In the genomic region with DNA sequence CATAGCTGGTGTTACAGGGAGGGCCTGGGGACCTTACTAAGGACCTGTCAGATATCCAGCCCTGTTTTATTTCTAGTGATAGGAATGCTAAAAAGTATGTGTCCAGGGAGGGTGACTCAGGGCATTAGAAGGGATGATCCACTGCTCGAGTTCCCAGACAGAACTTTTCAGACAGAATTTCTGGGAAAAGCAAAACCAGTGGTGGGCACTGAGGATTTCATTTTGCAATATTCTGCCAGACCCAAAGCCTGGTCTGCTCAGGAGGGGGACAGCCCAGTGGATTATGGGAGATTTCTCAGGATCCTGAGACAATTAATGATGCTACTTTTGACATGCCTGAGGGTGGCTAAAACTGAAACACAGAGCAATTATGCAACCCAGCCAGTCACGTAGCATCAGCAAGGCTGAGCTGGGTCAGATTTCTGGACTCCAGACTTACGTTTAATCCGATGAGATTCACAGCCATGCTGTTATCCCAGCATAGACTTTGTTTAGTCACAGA, we compare ENCODE assay signal across 11 cellular contexts. TPM values are rescaled to one million over a fixed set of nuclear protein-coding genes. Genes with fewer than 3 reads are reported as not detected.
A peak's percentile ranks its signal among the peaks of the same experiment; 100 is the strongest.
DNase-seq lines count a peak whose midpoint lies in the region; ATAC-seq and TF ChIP-seq lines count a peak whose summit lies in the region.
"Had no signal": no experiment of that assay in that cellular context is flagged by ENCODE, and none has a peak within 500 bp of the region (broad histone marks: within the 10 kb centered on the region; RNA-seq: fewer than 3 reads in every experiment).

No MANE protein-coding gene starts in this region.

- peak; percentile 83 for DNase-seq in HCEC 1CT
- no peak for DNase-seq in ascending aorta (ENCODE audit: low spot score in 2 of 2)
- no peak for DNase-seq in left ventricle myocardium inferior
- DNase-seq in DMS53 (lab: John Stamatoyannopoulos, UW), result no peak
- no peak for DNase-seq in glutamatergic neuron
- no peak for DNase-seq in NCI-H510A (lab: John Stamatoyannopoulos, UW)
- DNase-seq: central memory CD4-positive, alpha-beta T cell; H7 had no signal

- no peaks in the 10 kb centered on the region for H3K36me3 Mint-ChIP-seq in glutamatergic neuron (ENCODE audit: unreplicated experiment)

- no peak overlapping the region for H3K27ac Mint-ChIP-seq in glutamatergic neuron (ENCODE audit: unreplicated experiment)

- peaks cover 2% of the 10 kb centered on the region for H3K9me3 Mint-ChIP-seq in glutamatergic neuron (ENCODE audit: unreplicated experiment)

- H3K4me1 Mint-ChIP-seq in glutamatergic neuron (ENCODE audit: low read depth, unreplicated experiment), result peaks cover 4% of the 10 kb centered on the region

- no peak for ATAC-seq in HG02798 (IDR thresholded peaks at IDR 0.05; ENCODE audit: poor library complexity, unreplicated experiment)

- intact Hi-C loops in ascending aorta (cut with DNase I) (no loop called here), left ventricle myocardium inferior (cut with micrococcal nuclease) (no loop called here)

- H3K9me3 ChIP-seq in ascending aorta (no peaks in the 10 kb centered on the region), left ventricle myocardium inferior (replicated peaks) (no peaks in the 10 kb centered on the region), skeletal muscle tissue (ENCODE audit: control insufficient read depth in 3 of 3, low read length in 3 of 3) (no peaks in the 10 kb centered on the region)
- H3K9me3 ChIP-seq: ovary had no signal

- H3K27ac ChIP-seq in ascending aorta, result peak overlapping the region; percentile 68 to 79
- H3K27ac ChIP-seq in left ventricle myocardium inferior (replicated peaks), result peak overlapping the region; percentile 47
- H3K27ac ChIP-seq in skeletal muscle tissue (ENCODE audit: low read depth, low read length), result peak overlapping the region; percentile 79
- H3K27ac ChIP-seq: ovary had no signal

- TF ChIP-seq CTCF in ascending aorta (IDR thresholded peaks at IDR 0.05) (no peak), left ventricle myocardium inferior (IDR thresholded peaks at IDR 0.05; ENCODE audit: borderline replicate concordance) (no peak), glutamatergic neuron (IDR thresholded peaks at IDR 0.05; ENCODE audit: partially characterized antibody, unreplicated experiment) (no peak)

- H3K4me1 ChIP-seq in ascending aorta (peaks cover 7 to 28% of the 10 kb centered on the region in 2 donors), left ventricle myocardium inferior (peaks cover 12% of the 10 kb centered on the region), skeletal muscle tissue (ENCODE audit: control insufficient read depth in 3 of 3, insufficient read depth in 3 of 3, low read length in 3 of 3) (peaks cover 10 to 13% (median 11%) of the 10 kb centered on the region in 3 donors)

- H3K4me3 ChIP-seq in ascending aorta (peak overlapping the region in 1 of 2 donors; percentile 30), left ventricle myocardium inferior (no peak overlapping the region), skeletal muscle tissue (ENCODE audit: low read length in 3 of 3) (no peak overlapping the region)
- H3K4me3 ChIP-seq: ovary had no signal

- no peaks in the 10 kb centered on the region for H3K27me3 ChIP-seq in ascending aorta
- no peaks in the 10 kb centered on the region for H3K27me3 ChIP-seq in left ventricle myocardium inferior (ENCODE audit: low read depth)
- no peaks in the 10 kb centered on the region for H3K27me3 ChIP-seq in skeletal muscle tissue (ENCODE audit: control insufficient read depth in 3 of 3, insufficient read depth in 3 of 3, low read length in 3 of 3)
- H3K27me3 ChIP-seq: ovary had no signal

- H3K36me3 ChIP-seq in ascending aorta (no peaks in the 10 kb centered on the region), left ventricle myocardium inferior (no peaks in the 10 kb centered on the region), skeletal muscle tissue (ENCODE audit: control insufficient read depth in 3 of 3, insufficient read depth in 3 of 3, low read length in 3 of 3) (no peaks in the 10 kb centered on the region)
- H3K36me3 ChIP-seq: ovary had no signal

- H3K27me3 Mint-ChIP-seq in glutamatergic neuron (ENCODE audit: unreplicated experiment), result no peaks in the 10 kb centered on the region

- no peak overlapping the region for H3K9ac ChIP-seq in skeletal muscle tissue (ENCODE audit: low read depth in 1 of 3, low read length in 3 of 3)

- H3K4me3 Mint-ChIP-seq in glutamatergic neuron (ENCODE audit: unreplicated experiment), result no peak overlapping the region

RNA-seq across cellular contexts. Expression of a gene that starts 4.7 kb away (rescaled TPM):
- 18.3 TPM for total RNA-seq in ascending aorta
- 3.1 TPM for total RNA-seq in left ventricle myocardium inferior
- 7.3 TPM for total RNA-seq in skeletal muscle tissue
- total RNA-seq in glutamatergic neuron (ENCODE audit: unreplicated experiment), result not detected
- total RNA-seq: H7 had no signal
